Comparison of ENCODE assay signal across 1 cellular context in genomic region chr3:8509961-8510360, GRCh38.
TF ChIP-seq lines count a peak whose summit lies in the region.

No MANE protein-coding gene starts in this region.

TF ChIP-seq in HepG2, 621 proteins besides CTCF, POLR2A, EP300 and RAD21:
- no peak for TF ChIP-seq NR0B2 (CRISPR knock-in tag; IDR thresholded peaks at IDR 0.05)
- TF ChIP-seq ZNF296 (CRISPR knock-in tag; conservative IDR thresholded peaks at IDR 0.05), result no peak
- no peak for TF ChIP-seq ZNF615 (CRISPR knock-in tag; IDR thresholded peaks at IDR 0.05; ENCODE audit: borderline replicate concordance)
- TF ChIP-seq TAF1 (CRISPR knock-in tag; IDR thresholded peaks at IDR 0.05), result no peak
- no peak for TF ChIP-seq ATF3 (CRISPR knock-in tag; IDR thresholded peaks at IDR 0.05)
- TF ChIP-seq, protein P1, sequence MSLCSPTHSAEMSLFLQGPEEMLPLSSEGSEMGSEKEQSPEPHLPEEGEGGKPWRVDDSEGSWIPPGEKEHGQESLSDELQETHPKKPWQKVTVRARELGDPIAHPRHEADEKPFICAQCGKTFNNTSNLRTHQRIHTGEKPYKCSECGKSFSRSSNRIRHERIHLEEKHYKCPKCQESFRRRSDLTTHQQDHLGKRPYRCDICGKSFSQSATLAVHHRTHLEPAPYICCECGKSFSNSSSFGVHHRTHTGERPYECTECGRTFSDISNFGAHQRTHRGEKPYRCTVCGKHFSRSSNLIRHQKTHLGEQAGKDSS (CRISPR knock-in tag; IDR thresholded peaks at IDR 0.05; ENCODE audit: borderline replicate concordance, low read depth), result no peak
- no peak for TF ChIP-seq ZNF652 (CRISPR knock-in tag; IDR thresholded peaks at IDR 0.05; ENCODE audit: borderline replicate concordance, low read depth)
- no peak for TF ChIP-seq ZFYVE20 (CRISPR knock-in tag; IDR thresholded peaks at IDR 0.05; ENCODE audit: borderline replicate concordance, low read depth)
- TF ChIP-seq REL (CRISPR knock-in tag; conservative IDR thresholded peaks at IDR 0.05), result no peak
- no peak for TF ChIP-seq ZNF577 (CRISPR knock-in tag; IDR thresholded peaks at IDR 0.05; ENCODE audit: borderline replicate concordance, low read depth)
- TF ChIP-seq PCBP1 (IDR thresholded peaks at IDR 0.05; ENCODE audit: borderline replicate concordance, low read depth, low read length), result no peak
- no peak for TF ChIP-seq TFAP4 (IDR thresholded peaks at IDR 0.05; ENCODE audit: borderline replicate concordance, low read depth)
- no peak for TF ChIP-seq HMG20B (CRISPR knock-in tag; conservative IDR thresholded peaks at IDR 0.05)
- TF ChIP-seq NR1H2 (CRISPR knock-in tag; IDR thresholded peaks at IDR 0.05; ENCODE audit: borderline replicate concordance, low read depth), result no peak
- no peak for TF ChIP-seq ZNF780A (CRISPR knock-in tag; IDR thresholded peaks at IDR 0.05)
- TF ChIP-seq MAF1 (CRISPR knock-in tag; IDR thresholded peaks at IDR 0.05; ENCODE audit: borderline replicate concordance), result no peak
- no peak for TF ChIP-seq PHF5A (CRISPR knock-in tag; IDR thresholded peaks at IDR 0.05; ENCODE audit: low read depth, unreplicated experiment)
- TF ChIP-seq, protein P2, sequence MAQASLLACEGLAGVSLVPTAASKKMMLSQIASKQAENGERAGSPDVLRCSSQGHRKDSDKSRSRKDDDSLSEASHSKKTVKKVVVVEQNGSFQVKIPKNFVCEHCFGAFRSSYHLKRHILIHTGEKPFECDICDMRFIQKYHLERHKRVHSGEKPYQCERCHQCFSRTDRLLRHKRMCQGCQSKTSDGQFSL (CRISPR knock-in tag; IDR thresholded peaks at IDR 0.05), result no peak
- no peak for TF ChIP-seq KDM5B (CRISPR knock-in tag; IDR thresholded peaks at IDR 0.05; ENCODE audit: borderline replicate concordance)
